In genomic region chr11:44578279-44578678, GRCh38 we compare ENCODE assay signal across 13 cellular contexts. TPM values are rescaled to one million over a fixed set of nuclear protein-coding genes. Genes with fewer than 3 reads are reported as not detected.
DNase-seq lines count a peak whose midpoint lies in the region; ATAC-seq and TF ChIP-seq lines count a peak whose summit lies in the region.
"Had no signal": no experiment of that assay in that cellular context is flagged by ENCODE, and none has a peak within 500 bp of the region (broad histone marks: within the 10 kb centered on the region; RNA-seq: fewer than 3 reads in every experiment).

No MANE protein-coding gene starts in this region.

- peak overlapping the region; percentile 94 for H3K27ac Mint-ChIP-seq in activated T-helper 17 cell treated with anti-CD3 and anti-CD28 coated beads, Interleukin-2, amount 50 U/mL, for 72 hours
- no peak overlapping the region for H3K27ac Mint-ChIP-seq in WTC11

- peaks cover 60% of the 10 kb centered on the region for H3K4me1 Mint-ChIP-seq in activated T-helper 17 cell treated with anti-CD3 and anti-CD28 coated beads, Interleukin-2, amount 50 U/mL, for 72 hours
- peaks cover 7% of the 10 kb centered on the region for H3K4me1 Mint-ChIP-seq in WTC11

- H3K9me3 Mint-ChIP-seq in activated T-helper 17 cell treated with anti-CD3 and anti-CD28 coated beads, Interleukin-2, amount 50 U/mL, for 72 hours: no peaks in the 10 kb centered on the region
- peaks cover 5% of the 10 kb centered on the region for H3K9me3 Mint-ChIP-seq in WTC11
- H3K9me3 Mint-ChIP-seq: type B pancreatic cell had no signal

- peak overlapping the region; percentile 91 for H3K4me3 Mint-ChIP-seq in activated T-helper 17 cell treated with anti-CD3 and anti-CD28 coated beads, Interleukin-2, amount 50 U/mL, for 72 hours
- no peak overlapping the region for H3K4me3 Mint-ChIP-seq in WTC11
- H3K4me3 Mint-ChIP-seq: type B pancreatic cell had no signal

- peaks cover 98% of the 10 kb centered on the region for H3K36me3 Mint-ChIP-seq in activated T-helper 17 cell treated with anti-CD3 and anti-CD28 coated beads, Interleukin-2, amount 50 U/mL, for 72 hours (ENCODE audit: low read depth)
- H3K36me3 Mint-ChIP-seq in WTC11: no peaks in the 10 kb centered on the region

- DNase-seq in CD1c-positive myeloid dendritic cell (ENCODE audit: extremely low spot score) (peak; percentile 51), WTC11 (ENCODE audit: low spot score) (no peak), HK-2 (ENCODE audit: unreplicated experiment) (no peak)
- DNase-seq: COR-L47; effector CD4-positive, alpha-beta T cell; NCI-H187 had no signal

- CTCF ChIA-PET in WTC11 (lab: Charles Lee): interaction anchor here (0.6 kb wide), 1 partner anchor 39 kb away, joined by 3 read pairs; no protein-coding TSS in a partner anchor

- TF ChIP-seq CTCF in WTC11 (IDR thresholded peaks at IDR 0.05): no peak

- no peaks in the 10 kb centered on the region for H3K27me3 Mint-ChIP-seq in activated T-helper 17 cell treated with anti-CD3 and anti-CD28 coated beads, Interleukin-2, amount 50 U/mL, for 72 hours
- peaks cover 4% of the 10 kb centered on the region; the same call in 1 of the 2 replicates for H3K27me3 Mint-ChIP-seq in WTC11 (ENCODE audit: low read depth)
- H3K27me3 Mint-ChIP-seq: type B pancreatic cell had no signal

- ATAC-seq in GM18907 (IDR thresholded peaks at IDR 0.05; ENCODE audit: unreplicated experiment) (peak; percentile 40), HG03432 (IDR thresholded peaks at IDR 0.05; ENCODE audit: unreplicated experiment) (peak; percentile 51), GM18867 (IDR thresholded peaks at IDR 0.05; ENCODE audit: unreplicated experiment) (no peak), WTC11 (no peak), GM19023 (IDR thresholded peaks at IDR 0.05; ENCODE audit: unreplicated experiment) (no peak)
- peak; percentile 15 for ATAC-seq in activated T-helper 17 cell treated with anti-CD3 and anti-CD28 coated beads, Interleukin-2, amount 50 U/mL, for 72 hours (replicated peaks)
- ATAC-seq: SK-N-SH treated with all-trans-retinoic acid at 6 μM for 48 hours had no signal

- POLR2A ChIA-PET in WTC11 (lab: Charles Lee): interaction anchor here (0.8 kb wide), 1 partner anchor 13 kb away, joined by 3 read pairs; the partner anchor contains the start of gene CD82

TF ChIP-seq in WTC11, 78 proteins besides CTCF, POLR2A, EP300 and RAD21:
- TF ChIP-seq ATF2 (CRISPR knock-in tag; IDR thresholded peaks at IDR 0.05; ENCODE audit: borderline replicate concordance, low read depth) (no peak), ZNF671 (CRISPR knock-in tag; IDR thresholded peaks at IDR 0.05) (no peak)
TF ChIP-seq in WTC11: peak in this region for 0.

RNA-seq across cellular contexts. Expression of gene CD82, which starts 12.8 kb away (rescaled TPM):
- 100 to 1,000 TPM; 147 to 620 TPM for total RNA-seq in activated T-helper 17 cell treated with anti-CD3 and anti-CD28 coated beads, Interleukin-2, amount 50 U/mL, for 72 hours
- total RNA-seq in WTC11 (2021): 15.5 to 19.8 TPM (median 19.3 TPM) in 3 replicates

Comparison
In these comparisons a context has a peak if more than half of its experiments do, and no peak if none do; other contexts are left out.
1. ATAC-seq: peak in GM18907 (single experiment), HG03432 (single experiment) and activated T-helper 17 cell treated with anti-CD3 and anti-CD28 coated beads, Interleukin-2, amount 50 U/mL, for 72 hours (single experiment); none in GM18867 (single experiment), WTC11 (single experiment) and GM19023 (single experiment).